In genomic region chr17:82548681-82549303, GRCh38 we compare ENCODE assay signal across 13 cellular contexts. TPM values are rescaled to one million over a fixed set of nuclear protein-coding genes. Genes with fewer than 3 reads are reported as not detected.
A peak's percentile ranks its signal among the peaks of the same experiment; 100 is the strongest.
DNase-seq lines count a peak whose midpoint lies in the region; ATAC-seq and TF ChIP-seq lines count a peak whose summit lies in the region.
"Had no signal": no experiment of that assay in that cellular context is flagged by ENCODE, and none has a peak within 500 bp of the region (broad histone marks: within the 10 kb centered on the region; RNA-seq: fewer than 3 reads in every experiment).

No MANE protein-coding gene starts in this region.

- peaks cover 10% of the 10 kb centered on the region; the same call in 1 of the 2 replicates for H3F3A ChIP-seq in GM23338 (replicated peaks; ENCODE audit: low read depth)

- peaks cover 100% of the 10 kb centered on the region for H3K79me2 ChIP-seq in GM23338 (replicated peaks; ENCODE audit: insufficient read depth)

- no peaks in the 10 kb centered on the region; the same call in 1 of the 3 replicates for H3K9me3 Mint-ChIP-seq in GM23338
- H3K9me3 Mint-ChIP-seq: stimulated activated memory B cell treated with anti-CD40 and anti-IgM and Interleukin-4, amounts not matched to agents 10 μg/mL and 1 μg/mL and 100 μg/mL, for 72 hours had no signal

- 11 to 26% (median 16%) methylated on average over 15 of the region's 15 CpGs for WGBS in heart left ventricle, 4 donors

- H3K9me3 ChIP-seq in RWPE2 (ENCODE audit: severe bottlenecking) (no peaks in the 10 kb centered on the region), heart left ventricle (no peaks in the 10 kb centered on the region)

- H3K27me3 ChIP-seq in RWPE2 (ENCODE audit: insufficient read depth, poor library complexity, severe bottlenecking) (no peaks in the 10 kb centered on the region), heart left ventricle (no peaks in the 10 kb centered on the region), rectal smooth muscle tissue (ENCODE audit: control insufficient read depth, insufficient read depth, low read length) (no peaks in the 10 kb centered on the region), GM23338 (ENCODE audit: insufficient read depth) (no peaks in the 10 kb centered on the region)

- H3K9me2 ChIP-seq in GM23338 (ENCODE audit: insufficient read depth): no peaks in the 10 kb centered on the region

- no peak overlapping the region for H3K27ac Mint-ChIP-seq in GM23338
- H3K27ac Mint-ChIP-seq: stimulated activated memory B cell treated with anti-CD40 and anti-IgM and Interleukin-4, amounts not matched to agents 10 μg/mL and 1 μg/mL and 100 μg/mL, for 72 hours had no signal

- peak; percentile 27 for DNase-seq in GDM1 (lab: John Stamatoyannopoulos, UW)
- DNase-seq in RWPE2 (ENCODE audit: low spot score): no peak
- DNase-seq in heart left ventricle: peak in 4 of 5 donors; percentile 51 to 70 (median 62)
- DNase-seq in GM23338 (ENCODE audit: low spot score): no peak
- no peak for DNase-seq in NCI-H1436 (lab: John Stamatoyannopoulos, UW)
- no peak for DNase-seq in stimulated activated CD4-positive, alpha-beta T cell treated with anti-CD3 and anti-CD28 coated beads, Interleukin-4, amount 100 ng/mL, for 4 hours
- DNase-seq: dermis blood vessel endothelial cell, NCI-H1105, retina, SHP77 treated with DMSO at 0.1 percent for 48 hours had no signal

- ATAC-seq in RWPE2 (ENCODE audit: low read depth) (no peak), heart left ventricle (peak in 3 of 4 donors; percentile 37 to 58 (median 37)), GM21360 (IDR thresholded peaks at IDR 0.05; ENCODE audit: unreplicated experiment) (no peak), GM23338 (no peak)
- ATAC-seq: stimulated activated memory B cell treated with anti-CD40 and anti-IgM and Interleukin-4, amounts not matched to agents 10 μg/mL and 1 μg/mL and 100 μg/mL, for 72 hours had no signal

- peaks cover 95% of the 10 kb centered on the region for H4K20me1 ChIP-seq in GM23338 (replicated peaks; ENCODE audit: insufficient read depth)

- no peaks in the 10 kb centered on the region for H3K4me1 ChIP-seq in RWPE2 (ENCODE audit: insufficient read depth, poor library complexity, severe bottlenecking)
- peaks cover 17 to 72% (median 56%) of the 10 kb centered on the region in 12 donors for H3K4me1 ChIP-seq in heart left ventricle
- peaks cover 36% of the 10 kb centered on the region for H3K4me1 ChIP-seq in rectal smooth muscle tissue (ENCODE audit: control insufficient read depth, insufficient read depth, low read length)
- peaks cover 23% of the 10 kb centered on the region for H3K4me1 ChIP-seq in GM23338 (ENCODE audit: insufficient read depth)

- H3K36me3 Mint-ChIP-seq in GM23338 (ENCODE audit: low read depth): 0 out of 3 replicates have a peak, but pooled peaks cover 3% of the 10 kb centered on the region

- H3K27ac ChIP-seq in RWPE2 (ENCODE audit: poor library complexity, severe bottlenecking): peak overlapping the region; percentile 7
- peak overlapping the region in 6 of 12 donors; percentile 1 to 64 (median 58) for H3K27ac ChIP-seq in heart left ventricle
- H3K27ac ChIP-seq in rectal smooth muscle tissue (ENCODE audit: low read depth, low read length): no peak overlapping the region
- no peak overlapping the region for H3K27ac ChIP-seq in GM23338 (ENCODE audit: low read depth)

- H3K4me2 ChIP-seq in GM23338: no peak overlapping the region

- H3K27me3 Mint-ChIP-seq in GM23338 (ENCODE audit: insufficient read depth, low read depth, poor library complexity): peaks cover 12% of the 10 kb centered on the region
- H3K27me3 Mint-ChIP-seq: stimulated activated memory B cell treated with anti-CD40 and anti-IgM and Interleukin-4, amounts not matched to agents 10 μg/mL and 1 μg/mL and 100 μg/mL, for 72 hours had no signal

- intact Hi-C loops in heart left ventricle (cut with DNase I): loop anchor here in 1 of 10 donors (10.0 kb wide), 1 partner anchor 54 kb away; no protein-coding TSS in a partner anchor

- no peak for TF ChIP-seq POLR2A in heart left ventricle (IDR thresholded peaks at IDR 0.05)

- H2AFZ ChIP-seq in GM23338: no peak overlapping the region

- H3K9ac ChIP-seq in rectal smooth muscle tissue (ENCODE audit: low read length): no peak overlapping the region

- TF ChIP-seq CTCF in RWPE2 (IDR thresholded peaks at IDR 0.05; ENCODE audit: poor library complexity, severe bottlenecking) (no peak), heart left ventricle (IDR thresholded peaks at IDR 0.05) (no peak), GM23338 (conservative IDR thresholded peaks at IDR 0.05; ENCODE audit: low read depth in 2 of 2) (no peak)

- H3K36me3 ChIP-seq in RWPE2 (ENCODE audit: low read depth) (peaks cover 12% of the 10 kb centered on the region; the same call in 1 of the 2 replicates), heart left ventricle (no peaks in the 10 kb centered on the region), rectal smooth muscle tissue (ENCODE audit: control insufficient read depth, insufficient read depth, low read length) (no peaks in the 10 kb centered on the region), GM23338 (ENCODE audit: insufficient read depth) (no peaks in the 10 kb centered on the region; the same call in 1 of the 2 replicates)

- no peak overlapping the region for H3K4me3 Mint-ChIP-seq in GM23338
- H3K4me3 Mint-ChIP-seq: stimulated activated memory B cell treated with anti-CD40 and anti-IgM and Interleukin-4, amounts not matched to agents 10 μg/mL and 1 μg/mL and 100 μg/mL, for 72 hours had no signal

- H3K4me1 Mint-ChIP-seq in GM23338: peaks cover 26% of the 10 kb centered on the region

- H3K4me3 ChIP-seq in RWPE2 (ENCODE audit: severe bottlenecking): no peak overlapping the region
- H3K4me3 ChIP-seq in heart left ventricle: peak overlapping the region in 1 of 12 donors; percentile 5
- H3K4me3 ChIP-seq in rectal smooth muscle tissue (ENCODE audit: low read length): peak overlapping the region; percentile 30
- no peak overlapping the region for H3K4me3 ChIP-seq in GM23338

TF ChIP-seq in GM23338, 12 proteins besides CTCF, POLR2A, EP300 and RAD21:
- no peak for TF ChIP-seq POLR2AphosphoS5 (IDR thresholded peaks at IDR 0.05; ENCODE audit: low read depth)

RNA-seq across cellular contexts. Expression of gene FOXK2, which starts 29.3 kb away (rescaled TPM):
- total RNA-seq in heart left ventricle: 10 to 100 TPM; 26.9 to 77.0 (median 33.9) TPM
- polyA plus RNA-seq in heart left ventricle (10 to 100 TPM; 15.6 to 43.2 TPM), GM23338 (2016; fragmentation: Nextera tagmentation; extraction: Ambion mirVana) (12.2 and 12.3 TPM in 2 replicates)
- total RNA-seq in GM23338 (2014; rRNA removed; shearing (Covaris generic)): 62.4 and 66.0 TPM in 2 replicates

Comparison
In these comparisons a context has a peak if more than half of its experiments do, and no peak if none do; other contexts are left out.
1. DNase-seq: peak in GDM1 (single experiment) and heart left ventricle (4 of 5); none in RWPE2 (single experiment), GM23338 (single experiment), NCI-H1436 (single experiment) and stimulated activated CD4-positive, alpha-beta T cell treated with anti-CD3 and anti-CD28 coated beads, Interleukin-4, amount 100 ng/mL, for 4 hours (0 of 2).
2. ATAC-seq: peak in heart left ventricle (3 of 4); none in RWPE2 (single experiment), GM21360 (single experiment) and GM23338 (single experiment).